26 cellular contexts compared by ENCODE assay signal in the genomic region with DNA sequence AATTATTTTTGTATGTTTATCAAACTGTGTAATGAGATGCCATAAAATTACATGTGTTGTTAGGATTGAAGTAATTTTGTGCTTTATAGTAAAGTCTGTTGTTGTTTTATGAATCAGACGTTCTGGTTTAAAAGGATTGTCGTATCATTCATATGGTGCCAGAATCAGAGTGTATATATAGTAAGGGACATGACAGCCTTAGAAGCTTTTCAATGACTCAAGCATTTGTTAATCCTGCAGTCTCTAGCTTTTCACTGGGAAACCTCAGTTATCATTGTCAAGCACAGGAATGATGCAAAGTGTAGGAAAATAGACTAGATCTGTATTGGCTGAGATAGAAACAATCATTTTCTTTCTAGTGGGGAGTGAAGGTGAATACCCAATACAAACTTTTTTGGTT.
A peak's percentile ranks its signal among the peaks of the same experiment; 100 is the strongest.
DNase-seq lines count a peak whose midpoint lies in the region; ATAC-seq lines count a peak whose summit lies in the region.
"Had no signal": no experiment of that assay in that cellular context is flagged by ENCODE, and none has a peak within 500 bp of the region (broad histone marks: within the 10 kb centered on the region; RNA-seq: fewer than 3 reads in every experiment).

No MANE protein-coding gene starts in this region.

- peaks cover 8% of the 10 kb centered on the region for H3K4me1 Mint-ChIP-seq in activated T-cell treated with anti-CD3 and anti-CD28 coated beads, Interleukin-2, amount 50 U/mL, for 24 hours (ENCODE audit: low read depth)

- H3K27me3 ChIP-seq in adipocyte (replicated peaks; ENCODE audit: control insufficient read depth, insufficient read depth, low read length), result no peaks in the 10 kb centered on the region
- H3K27me3 ChIP-seq: BLaER1, right atrium auricular region, SJSA1, stomach had no signal

- peaks cover 92% of the 10 kb centered on the region for H3K36me3 Mint-ChIP-seq in activated T-cell treated with anti-CD3 and anti-CD28 coated beads, Interleukin-2, amount 50 U/mL, for 24 hours (ENCODE audit: low read depth)

- H3K27ac Mint-ChIP-seq in activated T-cell treated with anti-CD3 and anti-CD28 coated beads, Interleukin-2, amount 50 U/mL, for 24 hours, result peak overlapping the region; percentile 35
- H3K27ac Mint-ChIP-seq: activated CD4-positive, alpha-beta T cell treated with anti-CD3 and anti-CD28 coated beads, Interleukin-2, amount 10 ng/mL, durations not matched to agents 7 days and 5 days had no signal

- no peak overlapping the region for H3K9ac ChIP-seq in adipocyte (ENCODE audit: low read length)
- H3K9ac ChIP-seq: BLaER1 had no signal

- no peaks in the 10 kb centered on the region for H3K9me3 Mint-ChIP-seq in activated T-cell treated with anti-CD3 and anti-CD28 coated beads, Interleukin-2, amount 50 U/mL, for 24 hours
- H3K9me3 Mint-ChIP-seq: activated CD4-positive, alpha-beta T cell treated with anti-CD3 and anti-CD28 coated beads, Interleukin-2, amount 10 ng/mL, durations not matched to agents 7 days and 5 days; central memory CD8-positive, alpha-beta T cell; naive B cell had no signal

- peaks cover 98% of the 10 kb centered on the region for H3K36me3 ChIP-seq in adipocyte (ENCODE audit: control insufficient read depth, insufficient read depth, low read length, severe bottlenecking)

- no peak for DNase-seq in activated T-cell treated with anti-CD3 and anti-CD28 coated beads, Interleukin-2, amount 50 U/mL, for 24 hours
- DNase-seq in activated T-cell treated with anti-CD3 and anti-CD28 coated beads, Interleukin-2, amount 50 U/mL, for 48 hours, result no peak
- DNase-seq in adipocyte (ENCODE audit: low read depth) (peak; percentile 31), inferior parietal cortex (ENCODE audit: extremely low spot score) (peak; percentile 14), superior temporal gyrus (ENCODE audit: extremely low spot score) (peak; percentile 36), amniotic stem cell (lab: John Stamatoyannopoulos, UW) (no peak)
- DNase-seq in effector CD4-positive, alpha-beta T cell, result no peak
- DNase-seq: activated CD4-positive, alpha-beta T cell treated with anti-CD3 and anti-CD28 coated beads, Interleukin-2, amount 10 ng/mL, durations not matched to agents 7 days and 5 days; activated CD8-positive, alpha-beta memory T cell treated with anti-CD3 and anti-CD28 coated beads, Interleukin-2, amount 50 U/mL, for 48 hours; activated gamma-delta T cell treated with Interleukin-2 at 50 U/mL for 16 hours; EL; glutamatergic neuron; GOT3; naive B cell; NCI-H1105 treated with DMSO at 0.1 percent for 48 hours; NCI-H2081; NCI-H510A; stomach; trophoblast cell had no signal

- H3K4me3 Mint-ChIP-seq in activated T-cell treated with anti-CD3 and anti-CD28 coated beads, Interleukin-2, amount 50 U/mL, for 24 hours, result no peak overlapping the region
- H3K4me3 Mint-ChIP-seq: activated CD4-positive, alpha-beta T cell treated with anti-CD3 and anti-CD28 coated beads, Interleukin-2, amount 10 ng/mL, durations not matched to agents 7 days and 5 days; central memory CD8-positive, alpha-beta T cell; naive B cell had no signal

- no peak overlapping the region for H3K4me3 ChIP-seq in adipocyte (ENCODE audit: low read length)
- H3K4me3 ChIP-seq: BLaER1, right atrium auricular region, SJSA1, stomach had no signal

- H3K9me3 ChIP-seq in adipocyte (ENCODE audit: control insufficient read depth, low read length), result no peaks in the 10 kb centered on the region
- H3K9me3 ChIP-seq: BLaER1, right atrium auricular region, SJSA1, stomach had no signal

- H3K27me3 Mint-ChIP-seq in activated T-cell treated with anti-CD3 and anti-CD28 coated beads, Interleukin-2, amount 50 U/mL, for 24 hours, result no peaks in the 10 kb centered on the region
- H3K27me3 Mint-ChIP-seq: activated CD4-positive, alpha-beta T cell treated with anti-CD3 and anti-CD28 coated beads, Interleukin-2, amount 10 ng/mL, durations not matched to agents 7 days and 5 days; central memory CD8-positive, alpha-beta T cell; naive B cell had no signal

- ATAC-seq in GM19023 (IDR thresholded peaks at IDR 0.05; ENCODE audit: unreplicated experiment), result no peak
- ATAC-seq: esophagus mucosa, Panc1 had no signal

- H3K4me1 ChIP-seq in adipocyte (ENCODE audit: control insufficient read depth, insufficient read depth, low read length), result no peaks in the 10 kb centered on the region
- H3K4me1 ChIP-seq: BLaER1, SJSA1, stomach had no signal

Comparison
In these comparisons a context has a peak if more than half of its experiments do, and no peak if none do; other contexts are left out.
1. DNase-seq: peak in adipocyte (single experiment), inferior parietal cortex (single experiment) and superior temporal gyrus (single experiment); none in activated T-cell treated with anti-CD3 and anti-CD28 coated beads, Interleukin-2, amount 50 U/mL, for 24 hours (single experiment), activated T-cell treated with anti-CD3 and anti-CD28 coated beads, Interleukin-2, amount 50 U/mL, for 48 hours (0 of 2), effector CD4-positive, alpha-beta T cell (single experiment) and amniotic stem cell (single experiment).